ENCODE assay signal across 15 cellular contexts in the genomic region with DNA sequence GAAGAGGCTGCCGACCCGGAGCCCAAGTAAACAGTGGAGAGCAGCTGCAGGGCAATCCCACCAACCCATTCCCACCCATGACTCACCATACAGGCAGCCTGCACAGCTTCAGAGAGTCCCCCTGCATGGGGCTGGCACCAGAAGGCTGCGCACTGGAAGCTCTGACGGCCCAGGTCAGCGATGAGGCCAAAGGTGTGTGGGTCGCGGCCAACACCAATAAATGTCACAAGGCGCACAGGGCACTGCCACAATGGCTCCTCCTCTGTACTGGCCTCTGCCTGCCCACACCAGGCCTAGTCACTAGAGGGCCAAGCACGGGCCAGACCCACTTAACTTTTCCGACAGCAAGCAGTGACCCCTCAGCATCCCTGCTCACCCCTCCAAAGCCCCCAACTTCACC. TPM values are rescaled to one million over a fixed set of nuclear protein-coding genes. Genes with fewer than 3 reads are reported as not detected.
DNase-seq lines count a peak whose midpoint lies in the region; ATAC-seq and TF ChIP-seq lines count a peak whose summit lies in the region.
"Had no signal": no experiment of that assay in that cellular context is flagged by ENCODE, and none has a peak within 500 bp of the region (broad histone marks: within the 10 kb centered on the region; RNA-seq: fewer than 3 reads in every experiment).

No MANE protein-coding gene starts in this region.

- TF ChIP-seq CTCF in liver (IDR thresholded peaks at IDR 0.05; ENCODE audit: low read depth, low read length, missing input control): peak; percentile 60

- peak overlapping the region; percentile 34 for H3K27ac Mint-ChIP-seq in activated naive CD8-positive, alpha-beta T cell
- H3K27ac Mint-ChIP-seq in activated naive CD8-positive, alpha-beta T cell treated with anti-CD3 and anti-CD28 coated beads, Interleukin-2, amount 50 U/mL, for 24 hours: no peak overlapping the region

- H3K9ac ChIP-seq in liver (ENCODE audit: low read depth in 1 of 2, low read length in 2 of 2): peak overlapping the region in 1 of 2 donors; percentile 81
- no peak overlapping the region for H3K9ac ChIP-seq in mesendoderm (ENCODE audit: low read length)
- H3K9ac ChIP-seq: BLaER1 had no signal

- no peak overlapping the region for H4K8ac ChIP-seq in mesendoderm (ENCODE audit: low read depth, low read length)

- H3K56ac ChIP-seq in mesendoderm (ENCODE audit: low read length): no peak overlapping the region

- H2BK15ac ChIP-seq in mesendoderm (replicated peaks; ENCODE audit: low read depth): no peak overlapping the region

- no peaks in the 10 kb centered on the region for H3K27me3 Mint-ChIP-seq in activated naive CD8-positive, alpha-beta T cell
- no peaks in the 10 kb centered on the region for H3K27me3 Mint-ChIP-seq in activated naive CD8-positive, alpha-beta T cell treated with anti-CD3 and anti-CD28 coated beads, Interleukin-2, amount 50 U/mL, for 24 hours
- H3K27me3 Mint-ChIP-seq: CD8-positive, alpha-beta memory T cell had no signal

- H3K27ac ChIP-seq in liver (ENCODE audit: low read depth in 1 of 2, low read length in 2 of 2) (peak overlapping the region; percentile 85 to 95), mesendoderm (ENCODE audit: low read depth, low read length) (no peak overlapping the region)
- H3K27ac ChIP-seq: BLaER1 had no signal

- H3K27me3 ChIP-seq in liver (ENCODE audit: control insufficient read depth in 4 of 4, insufficient read depth in 4 of 4, low read length in 3 of 4) (no peaks in the 10 kb centered on the region), mesendoderm (ENCODE audit: insufficient read depth, low read length, poor library complexity) (no peaks in the 10 kb centered on the region)

- H2BK5ac ChIP-seq in mesendoderm (ENCODE audit: low read length): no peak overlapping the region

- no peak overlapping the region for H4K5ac ChIP-seq in mesendoderm (ENCODE audit: low read length)

- no peak overlapping the region for H2AK5ac ChIP-seq in mesendoderm (ENCODE audit: low read length)

- H3K4me3 ChIP-seq in liver (ENCODE audit: low read depth in 1 of 3, low read length in 3 of 3) (peak overlapping the region; percentile 22 to 29 (median 28)), mesendoderm (ENCODE audit: low read length) (no peak overlapping the region)
- H3K4me3 ChIP-seq: BLaER1 had no signal

- H3K4me1 Mint-ChIP-seq in activated naive CD8-positive, alpha-beta T cell (ENCODE audit: low read depth): peaks cover 34% of the 10 kb centered on the region
- H3K4me1 Mint-ChIP-seq in activated naive CD8-positive, alpha-beta T cell treated with anti-CD3 and anti-CD28 coated beads, Interleukin-2, amount 50 U/mL, for 24 hours: peaks cover 44% of the 10 kb centered on the region

- ATAC-seq in activated naive CD8-positive, alpha-beta T cell treated with anti-CD3 and anti-CD28 coated beads, Interleukin-2, amount 50 U/mL, for 24 hours: no peak

- no peak overlapping the region for H3K18ac ChIP-seq in mesendoderm (ENCODE audit: low read length)

- no peaks in the 10 kb centered on the region for H3K9me3 Mint-ChIP-seq in activated naive CD8-positive, alpha-beta T cell (ENCODE audit: low read depth)
- H3K9me3 Mint-ChIP-seq in activated naive CD8-positive, alpha-beta T cell treated with anti-CD3 and anti-CD28 coated beads, Interleukin-2, amount 50 U/mL, for 24 hours: no peaks in the 10 kb centered on the region
- H3K9me3 Mint-ChIP-seq: CD8-positive, alpha-beta memory T cell had no signal

- DNase-seq in activated naive CD8-positive, alpha-beta T cell treated with anti-CD3 and anti-CD28 coated beads, Interleukin-2, amount 50 U/mL, for 24 hours: no peak
- DNase-seq in activated CD4-positive, alpha-beta T cell treated with anti-CD3 and anti-CD28 coated beads, Interleukin-2, amount 50 U/mL, for 4 hours: no peak
- DNase-seq in mesendoderm: no peak
- no peak for DNase-seq in activated CD4-positive, CD25-positive, alpha-beta regulatory T cell (lab: John Stamatoyannopoulos, UW)
- DNase-seq: 8988T; CD8-positive, alpha-beta memory T cell; DND-41; GDM1; NCI-H1930; NCI-H2171; NCI-H446 treated with DMSO at 0.1 percent for 48 hours; NCI-H748 treated with DMSO at 0.1 percent for 48 hours had no signal

- H3K4me1 ChIP-seq in liver (ENCODE audit: control insufficient read depth in 4 of 4, insufficient read depth in 4 of 4, low read length in 3 of 4): peaks cover 22 to 76% (median 73%) of the 10 kb centered on the region in 4 donors
- peaks cover 9% of the 10 kb centered on the region for H3K4me1 ChIP-seq in mesendoderm (ENCODE audit: control insufficient read depth, low read depth, low read length)

- H2BK120ac ChIP-seq in mesendoderm (ENCODE audit: low read depth, low read length): no peak overlapping the region

- WGBS in liver: 44% methylated on average over 10 of the region's 10 CpGs
- no CpG with 5 or more reads among the region's 10 CpGs for WGBS in mesendoderm (ENCODE audit: extremely low coverage, insufficient coverage, low lambda C conversion rate)

- no peak overlapping the region for H3K23ac ChIP-seq in mesendoderm (ENCODE audit: low read length)

- H3K36me3 ChIP-seq in liver (ENCODE audit: control insufficient read depth in 4 of 4, insufficient read depth in 3 of 4, low read depth in 1 of 4, low read length in 3 of 4) (no peaks in the 10 kb centered on the region), mesendoderm (ENCODE audit: control insufficient read depth, insufficient read depth, low read length) (no peaks in the 10 kb centered on the region)
- H3K36me3 ChIP-seq: BLaER1 had no signal

- no peaks in the 10 kb centered on the region for H3K9me3 ChIP-seq in liver (ENCODE audit: control insufficient read depth in 4 of 4, low read length in 3 of 4)

- peak; percentile 36 to 76 for TF ChIP-seq RAD21 in liver (IDR thresholded peaks at IDR 0.05)

- H3K4me3 Mint-ChIP-seq in activated naive CD8-positive, alpha-beta T cell: no peak overlapping the region
- H3K4me3 Mint-ChIP-seq in activated naive CD8-positive, alpha-beta T cell treated with anti-CD3 and anti-CD28 coated beads, Interleukin-2, amount 50 U/mL, for 24 hours: no peak overlapping the region

- H3K4me2 ChIP-seq in mesendoderm (ENCODE audit: low read length): no peak overlapping the region
- H3K4me2 ChIP-seq: BLaER1 had no signal

- H3K36me3 Mint-ChIP-seq in activated naive CD8-positive, alpha-beta T cell: peaks cover 3% of the 10 kb centered on the region
- H3K36me3 Mint-ChIP-seq in activated naive CD8-positive, alpha-beta T cell treated with anti-CD3 and anti-CD28 coated beads, Interleukin-2, amount 50 U/mL, for 24 hours (ENCODE audit: low read depth): peaks cover 20% of the 10 kb centered on the region

- peaks cover 11% of the 10 kb centered on the region for H3K79me1 ChIP-seq in mesendoderm (ENCODE audit: low read length)

- H3K4ac ChIP-seq in mesendoderm (ENCODE audit: low read depth, low read length): no peak overlapping the region

- peaks cover 15% of the 10 kb centered on the region for H3K79me2 ChIP-seq in mesendoderm (ENCODE audit: control insufficient read depth, insufficient read depth, low read length)

TF ChIP-seq in liver, 16 proteins besides CTCF, POLR2A, EP300 and RAD21 (continues in another document):
- TF ChIP-seq YY1 (IDR thresholded peaks at IDR 0.05) (peak; percentile 91), GABPA (IDR thresholded peaks at IDR 0.05 in 1 of 2, conservative IDR thresholded peaks at IDR 0.05 in 1 of 2) (peak in 1 of 2 donors; percentile 70), NR2F2 (IDR thresholded peaks at IDR 0.05) (peak; percentile 70), HNF4A (conservative IDR thresholded peaks at IDR 0.05) (peak; percentile 76 to 85), FOXA2 (IDR thresholded peaks at IDR 0.05) (peak; percentile 45), RXRA (IDR thresholded peaks at IDR 0.05) (peak; percentile 94), TAF1 (conservative IDR thresholded peaks at IDR 0.05) (no peak)
- TF ChIP-seq, protein P1, sequence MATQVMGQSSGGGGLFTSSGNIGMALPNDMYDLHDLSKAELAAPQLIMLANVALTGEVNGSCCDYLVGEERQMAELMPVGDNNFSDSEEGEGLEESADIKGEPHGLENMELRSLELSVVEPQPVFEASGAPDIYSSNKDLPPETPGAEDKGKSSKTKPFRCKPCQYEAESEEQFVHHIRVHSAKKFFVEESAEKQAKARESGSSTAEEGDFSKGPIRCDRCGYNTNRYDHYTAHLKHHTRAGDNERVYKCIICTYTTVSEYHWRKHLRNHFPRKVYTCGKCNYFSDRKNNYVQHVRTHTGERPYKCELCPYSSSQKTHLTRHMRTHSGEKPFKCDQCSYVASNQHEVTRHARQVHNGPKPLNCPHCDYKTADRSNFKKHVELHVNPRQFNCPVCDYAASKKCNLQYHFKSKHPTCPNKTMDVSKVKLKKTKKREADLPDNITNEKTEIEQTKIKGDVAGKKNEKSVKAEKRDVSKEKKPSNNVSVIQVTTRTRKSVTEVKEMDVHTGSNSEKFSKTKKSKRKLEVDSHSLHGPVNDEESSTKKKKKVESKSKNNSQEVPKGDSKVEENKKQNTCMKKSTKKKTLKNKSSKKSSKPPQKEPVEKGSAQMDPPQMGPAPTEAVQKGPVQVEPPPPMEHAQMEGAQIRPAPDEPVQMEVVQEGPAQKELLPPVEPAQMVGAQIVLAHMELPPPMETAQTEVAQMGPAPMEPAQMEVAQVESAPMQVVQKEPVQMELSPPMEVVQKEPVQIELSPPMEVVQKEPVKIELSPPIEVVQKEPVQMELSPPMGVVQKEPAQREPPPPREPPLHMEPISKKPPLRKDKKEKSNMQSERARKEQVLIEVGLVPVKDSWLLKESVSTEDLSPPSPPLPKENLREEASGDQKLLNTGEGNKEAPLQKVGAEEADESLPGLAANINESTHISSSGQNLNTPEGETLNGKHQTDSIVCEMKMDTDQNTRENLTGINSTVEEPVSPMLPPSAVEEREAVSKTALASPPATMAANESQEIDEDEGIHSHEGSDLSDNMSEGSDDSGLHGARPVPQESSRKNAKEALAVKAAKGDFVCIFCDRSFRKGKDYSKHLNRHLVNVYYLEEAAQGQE (IDR thresholded peaks at IDR 0.05): peak; percentile 54

RNA-seq across cellular contexts. Expression of a gene that starts 3.0 kb away (rescaled TPM):
- total RNA-seq in liver: 10 to 100 TPM; 12.9 to 18.7 TPM
- polyA plus RNA-seq in liver: 10 to 100 TPM; 20.9 to 41.1 TPM
- 33.0 TPM for polyA plus RNA-seq in mesendoderm (2013, experiment 1 of 2)
- polyA plus RNA-seq in mesendoderm (2013, experiment 2 of 2): 33.3 TPM

RNA-seq across cellular contexts. Expression of a gene that starts 4.2 kb away (rescaled TPM):
- total RNA-seq in liver: 10 to 100 TPM in 1 of 2 donors, 1 to 10 TPM in 1; 4.6 to 29.1 TPM
- 10 to 100 TPM; 10.1 to 40.5 TPM for polyA plus RNA-seq in liver
- polyA plus RNA-seq in mesendoderm (2013, experiment 1 of 2): 5.6 TPM
- 4.8 TPM for polyA plus RNA-seq in mesendoderm (2013, experiment 2 of 2)

RNA-seq across cellular contexts. Expression of a gene that starts 4.4 kb away (rescaled TPM):
- total RNA-seq in liver: 10 to 100 TPM; 17.5 to 31.5 TPM
- polyA plus RNA-seq in liver: 10 to 100 TPM; 21.7 to 37.0 TPM
- 96.0 TPM for polyA plus RNA-seq in mesendoderm (2013, experiment 1 of 2)
- 90.8 TPM for polyA plus RNA-seq in mesendoderm (2013, experiment 2 of 2)

RNA-seq across cellular contexts. Expression of a gene that starts 12.8 kb away (rescaled TPM):
- 1 to 10 TPM; 1.4 to 1.5 TPM for total RNA-seq in liver
- 10 to 100 TPM; 14.6 to 55.8 TPM for polyA plus RNA-seq in liver
- 13.5 TPM for polyA plus RNA-seq in mesendoderm (2013, experiment 1 of 2)
- polyA plus RNA-seq in mesendoderm (2013, experiment 2 of 2): 13.7 TPM
